ENCODE assay signal across 8 cellular contexts in the genomic region with DNA sequence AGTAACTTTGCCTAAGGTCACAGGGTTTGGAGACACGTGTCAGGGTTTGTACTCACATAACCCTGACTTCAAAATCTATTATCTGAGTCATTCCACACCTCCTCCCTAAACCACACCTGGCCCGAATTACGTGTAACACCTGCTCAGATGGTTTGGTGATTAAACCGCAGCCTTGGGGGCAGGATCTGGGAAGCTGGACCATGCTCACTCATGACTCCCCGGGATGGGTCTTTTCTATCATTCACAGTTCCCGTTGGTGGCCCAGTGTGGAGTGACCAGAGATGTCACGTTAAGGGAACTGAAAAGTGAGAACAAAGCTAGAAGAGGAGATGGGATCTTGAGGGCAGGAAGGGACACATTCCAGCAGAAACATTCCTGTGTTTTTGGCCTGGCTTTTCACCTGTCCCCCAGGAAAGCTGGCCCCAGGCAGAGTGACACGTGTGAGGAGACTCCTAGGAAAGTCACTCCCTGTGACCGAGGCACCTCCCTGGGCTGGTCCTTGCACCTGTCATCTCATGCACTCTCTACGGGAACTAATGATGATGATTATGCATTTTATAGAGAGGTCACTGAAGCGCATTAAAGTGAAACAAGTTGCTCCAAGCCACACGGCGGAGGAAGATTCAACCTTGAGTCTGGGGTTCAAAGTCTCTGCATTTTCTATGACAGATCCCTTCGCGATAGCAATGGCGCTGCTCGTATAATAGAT.
DNase-seq lines count a peak whose midpoint lies in the region; ATAC-seq lines count a peak whose summit lies in the region.

No MANE protein-coding gene starts in this region.

- H3K36me3 Mint-ChIP-seq in activated naive CD8-positive, alpha-beta T cell treated with anti-CD3 and anti-CD28 coated beads, Interleukin-2, amount 10 ng/mL, durations not matched to agents 7 days and 5 days, result peaks cover 18% of the 10 kb centered on the region

- no peaks in the 10 kb centered on the region for H3K9me3 Mint-ChIP-seq in activated naive CD8-positive, alpha-beta T cell treated with anti-CD3 and anti-CD28 coated beads, Interleukin-2, amount 10 ng/mL, durations not matched to agents 7 days and 5 days

- peak; percentile 7 to 14 for DNase-seq in activated CD8-positive, alpha-beta memory T cell treated with anti-CD3 and anti-CD28 coated beads for 1 hour (ENCODE audit: extremely low read depth in 1 of 2, low read depth in 1 of 2)
- DNase-seq in activated CD8-positive, alpha-beta memory T cell treated with anti-CD3 and anti-CD28 coated beads, Interleukin-2, amount 50 U/mL, for 48 hours, result no peak
- DNase-seq in MV-4-11 (lab: John Stamatoyannopoulos, UW) (peak; percentile 15), occipital lobe (lab: John Stamatoyannopoulos, UW) (no peak), NCI-H1092 treated with DMSO at 0.1 percent for 48 hours (lab: John Stamatoyannopoulos, UW) (no peak), H4 (ENCODE audit: low spot score) (no peak)
- DNase-seq in activated naive CD8-positive, alpha-beta T cell treated with anti-CD3 and anti-CD28 coated beads, Interleukin-2, amount 10 ng/mL, durations not matched to agents 7 days and 5 days, result peak; percentile 47
- peak; percentile 8 to 51 for DNase-seq in stimulated activated CD8-positive, alpha-beta memory T cell treated with anti-CD3 and anti-CD28 coated beads, Interleukin-7, amount 100 ng/mL, for 48 hours (ENCODE audit: extremely low read depth in 1 of 2, low read depth in 1 of 2)

- POLR2A ChIA-PET in activated naive CD8-positive, alpha-beta T cell treated with anti-CD3 and anti-CD28 coated beads, Interleukin-2, amount 10 ng/mL, durations not matched to agents 7 days and 5 days (lab: Charles Lee), result interaction anchor here (1.0 to 2.1 kb wide), 3 partner anchors 10 to 165 kb away, joined by 3 to 14 read pairs (median 6); no protein-coding TSS in a partner anchor

- peak overlapping the region; percentile 98 for H3K27ac Mint-ChIP-seq in activated naive CD8-positive, alpha-beta T cell treated with anti-CD3 and anti-CD28 coated beads, Interleukin-2, amount 10 ng/mL, durations not matched to agents 7 days and 5 days

- peaks cover 1% of the 10 kb centered on the region for H3K27me3 Mint-ChIP-seq in activated naive CD8-positive, alpha-beta T cell treated with anti-CD3 and anti-CD28 coated beads, Interleukin-2, amount 10 ng/mL, durations not matched to agents 7 days and 5 days

- peak overlapping the region; percentile 60 for H3K4me3 Mint-ChIP-seq in activated naive CD8-positive, alpha-beta T cell treated with anti-CD3 and anti-CD28 coated beads, Interleukin-2, amount 10 ng/mL, durations not matched to agents 7 days and 5 days

- peaks cover 43% of the 10 kb centered on the region for H3K4me1 Mint-ChIP-seq in activated naive CD8-positive, alpha-beta T cell treated with anti-CD3 and anti-CD28 coated beads, Interleukin-2, amount 10 ng/mL, durations not matched to agents 7 days and 5 days

- ATAC-seq in activated naive CD8-positive, alpha-beta T cell treated with anti-CD3 and anti-CD28 coated beads, Interleukin-2, amount 10 ng/mL, durations not matched to agents 7 days and 5 days (ENCODE audit: low read depth), result peak; percentile 55

Comparison
In these comparisons a context has a peak if more than half of its experiments do, and no peak if none do; other contexts are left out.
1. DNase-seq: peak in activated CD8-positive, alpha-beta memory T cell treated with anti-CD3 and anti-CD28 coated beads for 1 hour (2 of 2), MV-4-11 (single experiment), activated naive CD8-positive, alpha-beta T cell treated with anti-CD3 and anti-CD28 coated beads, Interleukin-2, amount 10 ng/mL, durations not matched to agents 7 days and 5 days (single experiment) and stimulated activated CD8-positive, alpha-beta memory T cell treated with anti-CD3 and anti-CD28 coated beads, Interleukin-7, amount 100 ng/mL, for 48 hours (2 of 2); none in activated CD8-positive, alpha-beta memory T cell treated with anti-CD3 and anti-CD28 coated beads, Interleukin-2, amount 50 U/mL, for 48 hours (single experiment), occipital lobe (single experiment), NCI-H1092 treated with DMSO at 0.1 percent for 48 hours (single experiment) and H4 (single experiment).